ENCODE assay signal across 13 cellular contexts in the genomic region with DNA sequence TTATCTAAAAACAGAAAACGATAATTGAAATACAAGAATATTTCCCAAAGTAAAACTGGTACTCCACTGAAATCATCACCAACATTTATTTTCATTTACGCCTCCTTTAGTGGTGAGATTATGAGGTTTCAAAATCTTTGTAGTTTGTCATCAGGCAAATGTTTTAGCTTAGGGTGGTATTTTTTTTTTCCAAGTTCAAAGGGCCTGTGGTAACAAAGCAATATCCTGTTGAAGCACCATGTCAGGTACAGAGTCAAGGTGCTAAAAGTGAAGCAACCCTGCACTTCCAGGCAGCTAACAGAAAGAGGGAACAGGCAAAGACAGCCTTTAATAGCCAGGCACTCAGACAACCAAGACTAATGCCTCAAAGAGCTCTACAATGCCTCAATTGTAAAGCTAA.
DNase-seq lines count a peak whose midpoint lies in the region; ATAC-seq lines count a peak whose summit lies in the region.
"Had no signal": no experiment of that assay in that cellular context is flagged by ENCODE, and none has a peak within 500 bp of the region (broad histone marks: within the 10 kb centered on the region; RNA-seq: fewer than 3 reads in every experiment).

No MANE protein-coding gene starts in this region.

- intact Hi-C loops in activated T-helper 2 cell treated with anti-CD3 and anti-CD28 coated beads, Interferon-gamma antibody, Interleukin-2, Interleukin-4, amounts not matched to agents 10 μg/mL and 5 μg/mL and 100 μg/mL, durations not matched to agents 14 hours and 24 hours and 36 hours (cut with micrococcal nuclease), result loop anchor here (5.0 kb wide), 2 partner anchors 45 to 90 kb away; a partner anchor contains a TSS

- DNase-seq in activated T-cell treated with anti-CD3 and anti-CD28 coated beads, Interleukin-2, amount 50 U/mL, for 72 hours, result peak in 1 of 2 donors; percentile 21
- DNase-seq in activated T-cell treated with anti-CD3 and anti-CD28 coated beads for 4 hours (no peak), mesenteric fat pad (ENCODE audit: low spot score) (no peak), H4 (ENCODE audit: low spot score) (no peak)
- peak; percentile 22 for DNase-seq in activated naive CD8-positive, alpha-beta T cell treated with anti-CD3 and anti-CD28 coated beads for 36 hours
- DNase-seq in stimulated activated effector memory CD8-positive, alpha-beta T cell treated with anti-CD3 and anti-CD28 coated beads, Interleukin-12 subunit alpha, Interleukin-12 subunit beta, amount 100 ng/mL, for 72 hours (ENCODE audit: low spot score in 2 of 2), result no peak
- no peak for DNase-seq in activated T-helper 2 cell treated with anti-CD3 and anti-CD28 coated beads, Interferon-gamma antibody, Interleukin-2, Interleukin-4, amounts not matched to agents 10 μg/mL and 5 μg/mL and 100 μg/mL, durations not matched to agents 14 hours and 24 hours and 36 hours (ENCODE audit: low spot score)
- DNase-seq: activated CD4-positive, CD25-positive, alpha-beta regulatory T cell treated with anti-CD3 and anti-CD28 coated beads, Interleukin-2, amount 50 U/mL, for 72 hours; GDM1; left lung; Peyer's patch had no signal

- no peaks in the 10 kb centered on the region for H3K9me3 Mint-ChIP-seq in activated T-cell treated with anti-CD3 and anti-CD28 coated beads, Interleukin-2, amount 50 U/mL, for 72 hours
- H3K9me3 Mint-ChIP-seq in T-helper 1 cell treated with Interleukin-12 subunit alpha and Interleukin-12 subunit beta and Interleukin-4 antibody, amounts not matched to agents 30 μg/mL and 1 μg/mL, for 36 hours, result no peaks in the 10 kb centered on the region
- no peaks in the 10 kb centered on the region for H3K9me3 Mint-ChIP-seq in activated naive CD8-positive, alpha-beta T cell treated with anti-CD3 and anti-CD28 coated beads for 36 hours
- no peaks in the 10 kb centered on the region for H3K9me3 Mint-ChIP-seq in stimulated activated effector memory CD8-positive, alpha-beta T cell treated with anti-CD3 and anti-CD28 coated beads, Interleukin-12 subunit alpha, Interleukin-12 subunit beta, amount 100 ng/mL, for 72 hours
- H3K9me3 Mint-ChIP-seq in activated T-helper 2 cell treated with anti-CD3 and anti-CD28 coated beads, Interferon-gamma antibody, Interleukin-2, Interleukin-4, amounts not matched to agents 10 μg/mL and 5 μg/mL and 100 μg/mL, durations not matched to agents 14 hours and 24 hours and 36 hours, result no peaks in the 10 kb centered on the region

- ATAC-seq in activated T-cell treated with anti-CD3 and anti-CD28 coated beads, Interleukin-2, amount 50 U/mL, for 72 hours (replicated peaks in 1 of 2), result peak; percentile 79 to 88
- peak; percentile 31 for ATAC-seq in stimulated activated effector memory CD8-positive, alpha-beta T cell treated with anti-CD3 and anti-CD28 coated beads, Interleukin-12 subunit alpha, Interleukin-12 subunit beta, amount 100 ng/mL, for 72 hours
- ATAC-seq: HCT116, left lung had no signal

- H3K27me3 Mint-ChIP-seq in activated T-cell treated with anti-CD3 and anti-CD28 coated beads, Interleukin-2, amount 50 U/mL, for 72 hours (ENCODE audit: low read depth), result no peaks in the 10 kb centered on the region
- H3K27me3 Mint-ChIP-seq in T-helper 1 cell treated with Interleukin-12 subunit alpha and Interleukin-12 subunit beta and Interleukin-4 antibody, amounts not matched to agents 30 μg/mL and 1 μg/mL, for 36 hours (ENCODE audit: low read depth), result no peaks in the 10 kb centered on the region
- no peaks in the 10 kb centered on the region for H3K27me3 Mint-ChIP-seq in activated naive CD8-positive, alpha-beta T cell treated with anti-CD3 and anti-CD28 coated beads for 36 hours
- H3K27me3 Mint-ChIP-seq in activated T-helper 2 cell treated with anti-CD3 and anti-CD28 coated beads, Interferon-gamma antibody, Interleukin-2, Interleukin-4, amounts not matched to agents 10 μg/mL and 5 μg/mL and 100 μg/mL, durations not matched to agents 14 hours and 24 hours and 36 hours (ENCODE audit: low read depth), result no peaks in the 10 kb centered on the region

- H3K27ac Mint-ChIP-seq in activated T-cell treated with anti-CD3 and anti-CD28 coated beads, Interleukin-2, amount 50 U/mL, for 72 hours, result peak overlapping the region; percentile 74
- H3K27ac Mint-ChIP-seq in T-helper 1 cell treated with Interleukin-12 subunit alpha and Interleukin-12 subunit beta and Interleukin-4 antibody, amounts not matched to agents 30 μg/mL and 1 μg/mL, for 36 hours, result peak overlapping the region; percentile 58
- H3K27ac Mint-ChIP-seq in activated naive CD8-positive, alpha-beta T cell treated with anti-CD3 and anti-CD28 coated beads for 36 hours, result peak overlapping the region; percentile 59
- peak overlapping the region; percentile 63 for H3K27ac Mint-ChIP-seq in stimulated activated effector memory CD8-positive, alpha-beta T cell treated with anti-CD3 and anti-CD28 coated beads, Interleukin-12 subunit alpha, Interleukin-12 subunit beta, amount 100 ng/mL, for 72 hours
- H3K27ac Mint-ChIP-seq in activated T-helper 2 cell treated with anti-CD3 and anti-CD28 coated beads, Interferon-gamma antibody, Interleukin-2, Interleukin-4, amounts not matched to agents 10 μg/mL and 5 μg/mL and 100 μg/mL, durations not matched to agents 14 hours and 24 hours and 36 hours, result no peak overlapping the region

- H3K36me3 Mint-ChIP-seq in activated T-cell treated with anti-CD3 and anti-CD28 coated beads, Interleukin-2, amount 50 U/mL, for 72 hours (ENCODE audit: insufficient read depth in 2 of 2), result peaks cover 20 to 48% of the 10 kb centered on the region in 2 donors
- peaks cover 59% of the 10 kb centered on the region for H3K36me3 Mint-ChIP-seq in T-helper 1 cell treated with Interleukin-12 subunit alpha and Interleukin-12 subunit beta and Interleukin-4 antibody, amounts not matched to agents 30 μg/mL and 1 μg/mL, for 36 hours (ENCODE audit: low read depth)
- peaks cover 52% of the 10 kb centered on the region for H3K36me3 Mint-ChIP-seq in activated naive CD8-positive, alpha-beta T cell treated with anti-CD3 and anti-CD28 coated beads for 36 hours
- peaks cover 88% of the 10 kb centered on the region for H3K36me3 Mint-ChIP-seq in stimulated activated effector memory CD8-positive, alpha-beta T cell treated with anti-CD3 and anti-CD28 coated beads, Interleukin-12 subunit alpha, Interleukin-12 subunit beta, amount 100 ng/mL, for 72 hours
- peaks cover 78% of the 10 kb centered on the region for H3K36me3 Mint-ChIP-seq in activated T-helper 2 cell treated with anti-CD3 and anti-CD28 coated beads, Interferon-gamma antibody, Interleukin-2, Interleukin-4, amounts not matched to agents 10 μg/mL and 5 μg/mL and 100 μg/mL, durations not matched to agents 14 hours and 24 hours and 36 hours (ENCODE audit: low read depth)

- H3K4me3 Mint-ChIP-seq in activated T-cell treated with anti-CD3 and anti-CD28 coated beads, Interleukin-2, amount 50 U/mL, for 72 hours, result peak overlapping the region; percentile 27 to 74
- peak overlapping the region; percentile 52 for H3K4me3 Mint-ChIP-seq in T-helper 1 cell treated with Interleukin-12 subunit alpha and Interleukin-12 subunit beta and Interleukin-4 antibody, amounts not matched to agents 30 μg/mL and 1 μg/mL, for 36 hours
- peak overlapping the region; percentile 29 for H3K4me3 Mint-ChIP-seq in activated naive CD8-positive, alpha-beta T cell treated with anti-CD3 and anti-CD28 coated beads for 36 hours
- no peak overlapping the region for H3K4me3 Mint-ChIP-seq in stimulated activated effector memory CD8-positive, alpha-beta T cell treated with anti-CD3 and anti-CD28 coated beads, Interleukin-12 subunit alpha, Interleukin-12 subunit beta, amount 100 ng/mL, for 72 hours
- no peak overlapping the region for H3K4me3 Mint-ChIP-seq in activated T-helper 2 cell treated with anti-CD3 and anti-CD28 coated beads, Interferon-gamma antibody, Interleukin-2, Interleukin-4, amounts not matched to agents 10 μg/mL and 5 μg/mL and 100 μg/mL, durations not matched to agents 14 hours and 24 hours and 36 hours (ENCODE audit: low read depth)

- H3K4me1 Mint-ChIP-seq in activated T-cell treated with anti-CD3 and anti-CD28 coated beads, Interleukin-2, amount 50 U/mL, for 72 hours (ENCODE audit: low read depth), result peaks cover 54% of the 10 kb centered on the region
- peaks cover 60% of the 10 kb centered on the region for H3K4me1 Mint-ChIP-seq in T-helper 1 cell treated with Interleukin-12 subunit alpha and Interleukin-12 subunit beta and Interleukin-4 antibody, amounts not matched to agents 30 μg/mL and 1 μg/mL, for 36 hours (ENCODE audit: low read depth)
- H3K4me1 Mint-ChIP-seq in activated naive CD8-positive, alpha-beta T cell treated with anti-CD3 and anti-CD28 coated beads for 36 hours, result peaks cover 47% of the 10 kb centered on the region
- peaks cover 69% of the 10 kb centered on the region for H3K4me1 Mint-ChIP-seq in stimulated activated effector memory CD8-positive, alpha-beta T cell treated with anti-CD3 and anti-CD28 coated beads, Interleukin-12 subunit alpha, Interleukin-12 subunit beta, amount 100 ng/mL, for 72 hours
- peaks cover 31% of the 10 kb centered on the region for H3K4me1 Mint-ChIP-seq in activated T-helper 2 cell treated with anti-CD3 and anti-CD28 coated beads, Interferon-gamma antibody, Interleukin-2, Interleukin-4, amounts not matched to agents 10 μg/mL and 5 μg/mL and 100 μg/mL, durations not matched to agents 14 hours and 24 hours and 36 hours (ENCODE audit: low read depth)

Comparison
In these comparisons a context has a peak if more than half of its experiments do, and no peak if none do; other contexts are left out.
1. H3K4me3 Mint-ChIP-seq: peak in activated T-cell treated with anti-CD3 and anti-CD28 coated beads, Interleukin-2, amount 50 U/mL, for 72 hours (2 of 2), T-helper 1 cell treated with Interleukin-12 subunit alpha and Interleukin-12 subunit beta and Interleukin-4 antibody, amounts not matched to agents 30 μg/mL and 1 μg/mL, for 36 hours (single experiment) and activated naive CD8-positive, alpha-beta T cell treated with anti-CD3 and anti-CD28 coated beads for 36 hours (single experiment); none in stimulated activated effector memory CD8-positive, alpha-beta T cell treated with anti-CD3 and anti-CD28 coated beads, Interleukin-12 subunit alpha, Interleukin-12 subunit beta, amount 100 ng/mL, for 72 hours (single experiment) and activated T-helper 2 cell treated with anti-CD3 and anti-CD28 coated beads, Interferon-gamma antibody, Interleukin-2, Interleukin-4, amounts not matched to agents 10 μg/mL and 5 μg/mL and 100 μg/mL, durations not matched to agents 14 hours and 24 hours and 36 hours (single experiment).